Comparison of ENCODE assay signal across 17 cellular contexts in the genomic region with DNA sequence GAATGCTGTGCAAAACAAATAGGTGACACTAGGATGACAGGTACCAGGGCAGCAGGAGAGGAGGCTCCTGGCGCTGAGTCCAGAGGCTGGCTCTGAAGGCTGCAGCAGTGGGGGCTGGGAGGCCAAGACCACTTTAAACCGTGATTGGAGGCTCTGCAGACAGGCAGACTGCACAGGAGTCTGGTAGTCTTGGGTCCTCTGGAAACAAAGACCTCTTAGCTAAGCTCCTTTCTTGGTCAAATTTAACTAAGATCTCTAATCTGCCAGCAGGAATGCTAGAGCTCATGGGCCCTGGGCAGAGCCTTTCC. TPM values are rescaled to one million over a fixed set of nuclear protein-coding genes. Genes with fewer than 3 reads are reported as not detected.
"Had no signal": no experiment of that assay in that cellular context is flagged by ENCODE, and none has a peak within 500 bp of the region (broad histone marks: within the 10 kb centered on the region; RNA-seq: fewer than 3 reads in every experiment).

No MANE protein-coding gene starts in this region.

- ATAC-seq: esophagus mucosa; SK-N-SH treated with all-trans-retinoic acid at 6 μM for 48 hours; stimulated activated naive B cell treated with anti-CD40 and anti-IgM and Interleukin-4, amounts not matched to agents 10 μg/mL and 1 μg/mL and 100 μg/mL, for 72 hours; WTC11 had no signal

- H3K27ac ChIP-seq: ascending aorta, breast epithelium, dorsolateral prefrontal cortex, uterus had no signal

- H3K4me3 ChIP-seq: ascending aorta, breast epithelium, dorsolateral prefrontal cortex, tibial artery, uterus had no signal

- H3K27me3 Mint-ChIP-seq: activated T-helper 17 cell treated with anti-CD3 and anti-CD28 coated beads, Interleukin-2, amount 50 U/mL, for 72 hours; stimulated activated naive B cell treated with anti-CD40 and anti-IgM and Interleukin-4, amounts not matched to agents 10 μg/mL and 1 μg/mL and 100 μg/mL, for 72 hours had no signal

- H3K9me3 Mint-ChIP-seq: activated T-helper 17 cell treated with anti-CD3 and anti-CD28 coated beads, Interleukin-2, amount 50 U/mL, for 72 hours; stimulated activated naive B cell treated with anti-CD40 and anti-IgM and Interleukin-4, amounts not matched to agents 10 μg/mL and 1 μg/mL and 100 μg/mL, for 72 hours; WTC11 had no signal

- H3K9me3 ChIP-seq: ascending aorta, breast epithelium, tibial artery, uterus had no signal

- DNase-seq: activated CD4-positive, alpha-beta T cell treated with anti-CD3 and anti-CD28 coated beads for 4 hours; activated naive CD4-positive, alpha-beta T cell treated with Interleukin-2 at 50 U/mL for 16 hours; dorsolateral prefrontal cortex; hippocampal formation; stimulated activated CD4-positive, alpha-beta T cell treated with anti-CD3 and anti-CD28 coated beads, Interleukin-2, amount 100 ng/mL, for 48 hours; stimulated activated naive B cell treated with anti-CD40 and anti-IgM and Interleukin-4, amounts not matched to agents 10 μg/mL and 1 μg/mL and 100 μg/mL, for 72 hours; tibial artery; uterus had no signal

- H3K4me3 Mint-ChIP-seq: activated T-helper 17 cell treated with anti-CD3 and anti-CD28 coated beads, Interleukin-2, amount 50 U/mL, for 72 hours; stimulated activated naive B cell treated with anti-CD40 and anti-IgM and Interleukin-4, amounts not matched to agents 10 μg/mL and 1 μg/mL and 100 μg/mL, for 72 hours; WTC11 had no signal

- H3K27ac Mint-ChIP-seq: stimulated activated naive B cell treated with anti-CD40 and anti-IgM and Interleukin-4, amounts not matched to agents 10 μg/mL and 1 μg/mL and 100 μg/mL, for 72 hours; WTC11 had no signal

- H3K36me3 ChIP-seq: breast epithelium, uterus had no signal

- H3K27me3 ChIP-seq: ascending aorta, breast epithelium, dorsolateral prefrontal cortex, tibial artery, uterus had no signal

- H3K4me1 ChIP-seq: breast epithelium, uterus had no signal

RNA-seq across cellular contexts. Expression of gene MUSTN1, which starts 4.4 kb away (rescaled TPM):
- total RNA-seq: kidney epithelial cell had no signal

RNA-seq across cellular contexts. Expression of gene ITIH3, which starts 44.6 kb away (rescaled TPM):
- total RNA-seq: activated CD8-positive, alpha-beta memory T cell treated with anti-CD3 and anti-CD28 coated beads for 36 hours; activated T-helper 17 cell treated with anti-CD3 and anti-CD28 coated beads, Interleukin-2, amount 50 U/mL, for 72 hours; kidney epithelial cell; T-helper 1 cell treated with Interleukin-12 subunit alpha and Interleukin-12 subunit beta and Interleukin-4 antibody, amounts not matched to agents 30 ng/mL and 1 ng/mL, for 36 hours had no signal
